Comparison of ENCODE assay signal across 8 cellular contexts in the genomic region with DNA sequence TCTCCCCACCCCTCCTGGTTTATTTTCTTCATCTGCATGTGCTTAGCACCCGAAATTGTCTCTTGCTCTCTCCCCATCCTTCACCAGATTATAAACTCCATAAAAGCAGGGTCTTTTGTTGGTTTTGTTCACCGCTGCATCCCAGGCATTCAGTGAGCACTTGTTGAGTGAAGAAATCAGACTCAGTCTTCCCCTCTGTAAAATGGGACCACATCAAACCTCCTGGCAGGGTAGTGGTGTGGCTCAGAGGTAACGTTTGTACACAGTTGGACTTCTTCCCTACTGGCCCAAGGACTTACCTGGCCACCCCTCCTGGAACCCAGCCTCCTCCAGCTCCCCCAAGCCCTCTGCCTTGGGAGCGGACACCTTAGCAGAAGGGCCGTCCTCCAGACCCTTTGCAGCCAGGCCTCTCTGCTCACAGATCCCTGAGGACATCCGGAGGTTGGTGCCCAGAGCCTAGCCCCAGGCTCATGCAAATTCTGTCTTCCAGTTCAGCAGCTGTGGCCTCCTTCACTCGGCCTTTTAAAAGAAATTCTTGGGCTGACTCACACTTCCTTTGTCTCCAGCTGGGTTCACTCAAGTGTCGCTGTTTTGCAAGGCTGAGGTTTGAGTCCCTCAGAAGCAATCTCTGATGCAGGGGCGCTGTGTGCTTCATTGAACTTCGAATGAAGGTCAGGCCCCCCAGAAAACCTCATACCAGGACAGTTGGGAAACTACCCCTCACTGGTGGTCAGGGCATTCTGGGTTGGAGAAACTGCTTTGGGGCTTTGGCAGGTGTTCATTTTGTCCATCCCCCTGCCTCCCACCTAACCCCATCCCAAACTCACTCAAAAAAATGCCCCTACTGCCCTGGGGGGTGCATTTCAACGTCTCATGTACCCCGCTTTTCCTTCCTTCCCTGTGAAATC.
DNase-seq lines count a peak whose midpoint lies in the region; ATAC-seq and TF ChIP-seq lines count a peak whose summit lies in the region.

No MANE protein-coding gene starts in this region.

- ATAC-seq in GM19438 (IDR thresholded peaks at IDR 0.05; ENCODE audit: low read depth, unreplicated experiment): peak; percentile 73
- ATAC-seq in HG03442 (IDR thresholded peaks at IDR 0.05; ENCODE audit: unreplicated experiment): peak; percentile 70

- TF ChIP-seq CTCF in astrocyte of the spinal cord (IDR thresholded peaks at IDR 0.05; ENCODE audit: low read depth, low read length): no peak

- DNase-seq in COLO829 (ENCODE audit: low spot score): peak; percentile 82
- DNase-seq in SKM-1 (lab: John Stamatoyannopoulos, UW; ENCODE audit: unreplicated experiment): peak; percentile 89
- DNase-seq in astrocyte of the spinal cord (ENCODE audit: low read depth, low spot score): peak; percentile 93
- DNase-seq in iris pigment epithelial cell (ENCODE audit: low read depth): peak; percentile 96
- peak; percentile 28 to 36 for DNase-seq in stimulated activated CD4-positive, alpha-beta T cell treated with anti-CD3 and anti-CD28 coated beads, Interleukin-4, amount 100 ng/mL, for 48 hours (ENCODE audit: low read depth in 2 of 2)
- DNase-seq in NCI-H1048 (lab: John Stamatoyannopoulos, UW): no peak

- in situ Hi-C loops in astrocyte of the spinal cord (cut with HindIII; ENCODE audit: low sequenced_read_pairs): no loop called here

- H3K4me3 ChIP-seq in astrocyte of the spinal cord (ENCODE audit: low read depth, low read length): no peak overlapping the region
